Comparison of ENCODE assay signal across 17 cellular contexts in the genomic region with DNA sequence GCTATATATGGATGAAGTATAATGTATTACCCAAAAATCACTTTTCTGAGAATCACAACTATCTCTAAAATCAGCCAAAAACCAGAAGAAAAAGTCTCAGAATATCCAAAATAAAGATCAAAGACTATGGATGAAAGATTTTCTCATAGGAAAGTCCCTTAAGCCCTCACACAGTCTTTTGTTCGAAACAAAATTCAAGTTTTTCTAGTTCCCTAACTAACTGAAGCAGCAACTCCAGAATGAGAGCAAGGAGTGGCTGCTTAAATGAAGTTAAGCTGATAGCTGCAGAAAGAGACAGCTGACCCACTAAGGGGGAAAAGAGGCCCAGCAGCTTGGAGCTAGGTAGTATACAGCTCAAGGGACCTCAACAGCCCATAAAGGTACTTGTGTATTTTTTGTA.
"Had no signal": no experiment of that assay in that cellular context is flagged by ENCODE, and none has a peak within 500 bp of the region (broad histone marks: within the 10 kb centered on the region; RNA-seq: fewer than 3 reads in every experiment).

No MANE protein-coding gene starts in this region.

- DNase-seq: activated CD4-positive, alpha-beta memory T cell treated with anti-CD3 and anti-CD28 coated beads, Interleukin-2, amount 10 ng/mL, durations not matched to agents 7 days and 5 days; activated CD4-positive, alpha-beta T cell treated with anti-CD3 and anti-CD28 coated beads for 48 hours; activated CD4-positive, CD25-positive, alpha-beta regulatory T cell; activated CD8-positive, alpha-beta memory T cell treated with anti-CD3 and anti-CD28 coated beads, Interleukin-2, amount 10 ng/mL, durations not matched to agents 7 days and 5 days; activated naive CD4-positive, alpha-beta T cell; anterior cingulate cortex; dorsolateral prefrontal cortex; gastrocnemius medialis; left lung; naive B cell; stimulated activated CD4-positive, alpha-beta T cell treated with anti-CD3 and anti-CD28 coated beads, Interleukin-4, amount 100 ng/mL, for 24 hours; stimulated activated naive CD4-positive, alpha-beta T cell; thyroid gland had no signal

- H3K27ac ChIP-seq: gastrocnemius medialis, left lung, neural progenitor cell, thyroid gland had no signal

- H3K36me3 Mint-ChIP-seq: activated CD8-positive, alpha-beta memory T cell treated with anti-CD3 and anti-CD28 coated beads, Interleukin-2, amount 10 ng/mL, durations not matched to agents 7 days and 5 days had no signal

- H3K4me3 Mint-ChIP-seq: activated CD4-positive, alpha-beta memory T cell treated with anti-CD3 and anti-CD28 coated beads, Interleukin-2, amount 10 ng/mL, durations not matched to agents 7 days and 5 days; activated CD8-positive, alpha-beta memory T cell treated with anti-CD3 and anti-CD28 coated beads, Interleukin-2, amount 10 ng/mL, durations not matched to agents 7 days and 5 days; neural progenitor cell; T-helper 2 cell treated with Interferon-gamma antibody and Interleukin-4, amounts not matched to agents 5 μg/mL and 100 μg/mL, for 36 hours had no signal

- H3K27me3 ChIP-seq: dorsolateral prefrontal cortex, gastrocnemius medialis, left lung, neural progenitor cell, thyroid gland had no signal

- H3K4me3 ChIP-seq: dorsolateral prefrontal cortex, gastrocnemius medialis, left lung, neural progenitor cell, thyroid gland had no signal

- ATAC-seq: activated CD8-positive, alpha-beta memory T cell treated with anti-CD3 and anti-CD28 coated beads, Interleukin-2, amount 10 ng/mL, durations not matched to agents 7 days and 5 days; gastrocnemius medialis; left lung; sciatic nerve had no signal

- H3K9me3 ChIP-seq: gastrocnemius medialis, left lung, thyroid gland had no signal

- H3K36me3 ChIP-seq: gastrocnemius medialis, left lung, neural progenitor cell had no signal

- H3K4me1 ChIP-seq: neural progenitor cell had no signal

- H3K9me3 Mint-ChIP-seq: activated CD4-positive, alpha-beta memory T cell treated with anti-CD3 and anti-CD28 coated beads, Interleukin-2, amount 10 ng/mL, durations not matched to agents 7 days and 5 days; naive B cell; T-helper 2 cell treated with Interferon-gamma antibody and Interleukin-4, amounts not matched to agents 5 μg/mL and 100 μg/mL, for 36 hours had no signal

- H3K27ac Mint-ChIP-seq: activated CD4-positive, alpha-beta memory T cell treated with anti-CD3 and anti-CD28 coated beads, Interleukin-2, amount 10 ng/mL, durations not matched to agents 7 days and 5 days; activated CD8-positive, alpha-beta memory T cell treated with anti-CD3 and anti-CD28 coated beads, Interleukin-2, amount 10 ng/mL, durations not matched to agents 7 days and 5 days; neural progenitor cell; T-helper 2 cell treated with Interferon-gamma antibody and Interleukin-4, amounts not matched to agents 5 μg/mL and 100 μg/mL, for 36 hours had no signal

- H3K27me3 Mint-ChIP-seq: activated CD4-positive, alpha-beta memory T cell treated with anti-CD3 and anti-CD28 coated beads, Interleukin-2, amount 10 ng/mL, durations not matched to agents 7 days and 5 days; activated CD8-positive, alpha-beta memory T cell treated with anti-CD3 and anti-CD28 coated beads, Interleukin-2, amount 10 ng/mL, durations not matched to agents 7 days and 5 days; brain; naive B cell had no signal
